ENCODE assay signal across 16 cellular contexts in the genomic region with DNA sequence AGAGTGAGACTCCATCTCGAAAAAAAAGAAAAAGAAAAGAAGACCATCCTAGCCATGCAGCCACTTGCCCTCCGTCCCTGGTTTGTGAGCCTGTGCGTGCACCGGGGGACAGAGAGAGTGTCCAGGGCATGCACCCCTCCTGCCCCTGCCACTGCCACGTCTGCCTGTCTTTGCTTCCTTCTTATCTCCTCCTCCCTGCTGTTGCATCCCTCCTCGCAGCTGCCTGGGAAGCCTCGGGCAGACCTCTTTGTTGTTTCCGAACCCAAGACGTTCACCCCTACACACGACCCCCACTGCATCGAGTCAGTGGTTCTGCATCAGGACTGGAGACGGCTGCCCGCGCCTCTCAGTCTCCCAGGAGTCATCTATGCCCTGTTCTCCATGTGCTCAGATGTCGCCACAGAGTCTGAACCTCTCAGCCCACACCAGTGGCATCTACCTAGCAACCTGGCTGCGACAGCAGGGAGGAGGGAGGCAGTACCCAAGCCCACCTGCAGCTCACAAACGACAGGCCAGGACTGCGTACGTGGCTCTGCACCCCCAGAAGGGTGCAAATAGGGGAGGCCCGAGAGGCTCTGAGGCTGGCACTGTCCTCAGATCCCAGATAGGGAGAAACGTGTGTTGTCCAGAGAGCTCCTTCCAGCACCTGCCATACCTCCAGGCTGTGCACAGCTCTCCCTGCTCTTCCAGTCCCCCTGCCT. TPM values are rescaled to one million over a fixed set of nuclear protein-coding genes. Genes with fewer than 3 reads are reported as not detected.
DNase-seq lines count a peak whose midpoint lies in the region; ATAC-seq and TF ChIP-seq lines count a peak whose summit lies in the region.
"Had no signal": no experiment of that assay in that cellular context is flagged by ENCODE, and none has a peak within 500 bp of the region (broad histone marks: within the 10 kb centered on the region; RNA-seq: fewer than 3 reads in every experiment).

No MANE protein-coding gene starts in this region.

- H3K27me3 ChIP-seq in dorsolateral prefrontal cortex = no peaks in the 10 kb centered on the region
- no peaks in the 10 kb centered on the region for H3K27me3 ChIP-seq in neural cell (ENCODE audit: insufficient read depth, low read depth, low read length)
- no peaks in the 10 kb centered on the region for H3K27me3 ChIP-seq in tibial nerve
- H3K27me3 ChIP-seq in aorta (ENCODE audit: control insufficient read depth in 1 of 2, insufficient read depth in 2 of 2, low read length in 1 of 2) = no peaks in the 10 kb centered on the region
- H3K27me3 ChIP-seq: ascending aorta had no signal

- peaks cover 82% of the 10 kb centered on the region for H3K79me2 ChIP-seq in neural cell (replicated peaks; ENCODE audit: insufficient read depth, low read length)

- no peak for ATAC-seq in activated naive CD8-positive, alpha-beta T cell treated with anti-CD3 and anti-CD28 coated beads, Interleukin-2, amount 50 U/mL, for 24 hours
- ATAC-seq in HG02642 (IDR thresholded peaks at IDR 0.05; ENCODE audit: poor library complexity, unreplicated experiment) (no peak), HG03045 (IDR thresholded peaks at IDR 0.05; ENCODE audit: unreplicated experiment) (no peak), aorta (ENCODE audit: low FRiP score) (no peak)

- H3K4me1 Mint-ChIP-seq in activated naive CD8-positive, alpha-beta T cell (ENCODE audit: low read depth) = peaks cover 24% of the 10 kb centered on the region
- H3K4me1 Mint-ChIP-seq in activated naive CD8-positive, alpha-beta T cell treated with anti-CD3 and anti-CD28 coated beads, Interleukin-2, amount 50 U/mL, for 24 hours = peaks cover 31% of the 10 kb centered on the region

- H3K27ac ChIP-seq in dorsolateral prefrontal cortex (peak overlapping the region in 46 of 59 donors; percentile 2 to 99 (median 85)), neural cell (ENCODE audit: low read length) (no peak overlapping the region), tibial nerve (peak overlapping the region; percentile 43 to 100 (median 90)), aorta (ENCODE audit: low read depth in 1 of 2, low read length in 2 of 2) (no peak overlapping the region)

- TF ChIP-seq CTCF in dorsolateral prefrontal cortex (IDR thresholded peaks at IDR 0.05 in 54 of 56, conservative IDR thresholded peaks at IDR 0.05 in 2 of 56; ENCODE audit: low read depth in 1 of 56, partially characterized antibody in 56 of 56) (no peak), neural cell (IDR thresholded peaks at IDR 0.05; ENCODE audit: poor library complexity, severe bottlenecking) (no peak), tibial nerve (IDR thresholded peaks at IDR 0.05) (no peak)

- H3K9me3 Mint-ChIP-seq in activated naive CD8-positive, alpha-beta T cell (ENCODE audit: low read depth) = no peaks in the 10 kb centered on the region
- no peaks in the 10 kb centered on the region for H3K9me3 Mint-ChIP-seq in activated naive CD8-positive, alpha-beta T cell treated with anti-CD3 and anti-CD28 coated beads, Interleukin-2, amount 50 U/mL, for 24 hours
- H3K9me3 Mint-ChIP-seq: activated CD4-positive, alpha-beta memory T cell treated with anti-CD3 and anti-CD28 coated beads, Interleukin-2, amount 10 ng/mL, durations not matched to agents 7 days and 5 days; immature natural killer cell had no signal

- no peak overlapping the region for H3K4me3 Mint-ChIP-seq in activated naive CD8-positive, alpha-beta T cell
- H3K4me3 Mint-ChIP-seq in activated naive CD8-positive, alpha-beta T cell treated with anti-CD3 and anti-CD28 coated beads, Interleukin-2, amount 50 U/mL, for 24 hours = no peak overlapping the region
- H3K4me3 Mint-ChIP-seq: activated CD4-positive, alpha-beta memory T cell treated with anti-CD3 and anti-CD28 coated beads, Interleukin-2, amount 10 ng/mL, durations not matched to agents 7 days and 5 days; immature natural killer cell had no signal

- peak overlapping the region in 3 of 59 donors; percentile 2 to 36 (median 11) for H3K4me3 ChIP-seq in dorsolateral prefrontal cortex
- H3K4me3 ChIP-seq in neural cell (ENCODE audit: low read length) = peak overlapping the region; percentile 18
- H3K4me3 ChIP-seq in tibial nerve = no peak overlapping the region
- no peak overlapping the region for H3K4me3 ChIP-seq in aorta (ENCODE audit: low read length in 2 of 2)
- H3K4me3 ChIP-seq: ascending aorta had no signal

- H3K4me1 ChIP-seq in tibial nerve = peaks cover 0 to 90% (median 72%) of the 10 kb centered on the region in 4 donors
- peaks cover 2 to 5% of the 10 kb centered on the region in 2 donors for H3K4me1 ChIP-seq in aorta (ENCODE audit: control insufficient read depth in 1 of 2, insufficient read depth in 2 of 2, low read length in 2 of 2)

- H3K9me2 ChIP-seq in neural cell (ENCODE audit: insufficient read depth, low read length) = no peaks in the 10 kb centered on the region

- WGBS in tibial nerve, 2 donors = 52 to 54% methylated on average over 17 to 21 of the region's 21 CpGs
- WGBS in aorta, 2 donors = 73 to 78% methylated on average over 21 of the region's 21 CpGs

- peak overlapping the region; percentile 46 for H3K27ac Mint-ChIP-seq in activated naive CD8-positive, alpha-beta T cell
- no peak overlapping the region for H3K27ac Mint-ChIP-seq in activated naive CD8-positive, alpha-beta T cell treated with anti-CD3 and anti-CD28 coated beads, Interleukin-2, amount 50 U/mL, for 24 hours
- H3K27ac Mint-ChIP-seq: activated CD4-positive, alpha-beta memory T cell treated with anti-CD3 and anti-CD28 coated beads, Interleukin-2, amount 10 ng/mL, durations not matched to agents 7 days and 5 days; immature natural killer cell had no signal

- no peak overlapping the region for H3K4me2 ChIP-seq in neural cell (ENCODE audit: low read length)

- H4K20me1 ChIP-seq in neural cell (ENCODE audit: insufficient read depth) = no peaks in the 10 kb centered on the region

- no peak for TF ChIP-seq RAD21 in neural cell (conservative IDR thresholded peaks at IDR 0.05)

- no peak for TF ChIP-seq POLR2A in tibial nerve (IDR thresholded peaks at IDR 0.05)

- no peak overlapping the region for H2AFZ ChIP-seq in neural cell (ENCODE audit: low read depth, low read length)

- H3F3A ChIP-seq in neural cell (ENCODE audit: insufficient read depth, low read length, poor library complexity, severe bottlenecking) = no peaks in the 10 kb centered on the region

- TF ChIP-seq EP300 in neural cell (conservative IDR thresholded peaks at IDR 0.05; ENCODE audit: poor library complexity, severe bottlenecking) = no peak
- TF ChIP-seq EP300 in tibial nerve (IDR thresholded peaks at IDR 0.05) = no peak

- H3K9ac ChIP-seq in neural cell (ENCODE audit: low read length) = no peak overlapping the region

- H3K36me3 ChIP-seq in neural cell (ENCODE audit: insufficient read depth, low read length) = no peaks in the 10 kb centered on the region
- no peaks in the 10 kb centered on the region for H3K36me3 ChIP-seq in tibial nerve
- H3K36me3 ChIP-seq in aorta (ENCODE audit: control insufficient read depth in 1 of 2, insufficient read depth in 2 of 2, low read length in 1 of 2) = no peaks in the 10 kb centered on the region

- no peaks in the 10 kb centered on the region for H3K36me3 Mint-ChIP-seq in activated naive CD8-positive, alpha-beta T cell
- H3K36me3 Mint-ChIP-seq in activated naive CD8-positive, alpha-beta T cell treated with anti-CD3 and anti-CD28 coated beads, Interleukin-2, amount 50 U/mL, for 24 hours (ENCODE audit: low read depth) = no peaks in the 10 kb centered on the region
- H3K36me3 Mint-ChIP-seq: immature natural killer cell had no signal

- DNase-seq in activated naive CD8-positive, alpha-beta T cell treated with anti-CD3 and anti-CD28 coated beads, Interleukin-2, amount 50 U/mL, for 24 hours = no peak
- no peak for DNase-seq in dorsolateral prefrontal cortex
- DNase-seq in tibial nerve (ENCODE audit: low spot score in 2 of 2) = no peak
- no peak for DNase-seq in aorta
- DNase-seq: activated CD4-positive, alpha-beta memory T cell treated with anti-CD3 and anti-CD28 coated beads, Interleukin-2, amount 10 ng/mL, durations not matched to agents 7 days and 5 days; foreskin melanocyte; HCEC 1CT; immature natural killer cell; NCI-H1105; NCI-H446; posterior cingulate gyrus had no signal

- no peaks in the 10 kb centered on the region for H3K9me3 ChIP-seq in neural cell (ENCODE audit: low read length)
- H3K9me3 ChIP-seq in tibial nerve = no peaks in the 10 kb centered on the region
- no peaks in the 10 kb centered on the region for H3K9me3 ChIP-seq in aorta (ENCODE audit: control insufficient read depth, low read length)
- H3K9me3 ChIP-seq: ascending aorta had no signal

- H3K27me3 Mint-ChIP-seq in activated naive CD8-positive, alpha-beta T cell = no peaks in the 10 kb centered on the region
- peaks cover 5% of the 10 kb centered on the region for H3K27me3 Mint-ChIP-seq in activated naive CD8-positive, alpha-beta T cell treated with anti-CD3 and anti-CD28 coated beads, Interleukin-2, amount 50 U/mL, for 24 hours

- intact Hi-C loops in dorsolateral prefrontal cortex (cut with DNase I) (loop anchor here (2.0 to 10.0 kb wide), 5 partner anchors 21 to 55 kb away; no protein-coding TSS in a partner anchor), aorta (cut with DNase I) (loop anchor here (5.0 kb wide), 3 partner anchors 38 to 53 kb away; no protein-coding TSS in a partner anchor)

TF ChIP-seq in neural cell, 6 proteins besides CTCF, POLR2A, EP300 and RAD21 (continues in another document):
- no peak for TF ChIP-seq SMC3 (conservative IDR thresholded peaks at IDR 0.05; ENCODE audit: poor library complexity)
- no peak for TF ChIP-seq MXI1 (conservative IDR thresholded peaks at IDR 0.05; ENCODE audit: poor library complexity, severe bottlenecking)

RNA-seq across cellular contexts. Expression of a gene that starts 5.2 kb away (rescaled TPM):
- 100 to 1,000 TPM in 119 of 120 experiments, 10 to 100 TPM in 1; 97.8 to 275 (median 166) TPM for total RNA-seq in dorsolateral prefrontal cortex
- 25.6 and 26.7 TPM in 2 replicates for polyA plus RNA-seq in neural cell
- polyA minus RNA-seq in neural cell = 31.7 and 44.1 TPM in 2 replicates
- total RNA-seq in tibial nerve = 100 to 1,000 TPM; 187 to 456 (median 339) TPM
- 100 to 1,000 TPM; 657 to 732 TPM for total RNA-seq in aorta
- 100 to 1,000 TPM; 203 to 497 TPM for polyA plus RNA-seq in aorta

RNA-seq across cellular contexts. Expression of a gene that starts 17.0 kb away (rescaled TPM):
- total RNA-seq in dorsolateral prefrontal cortex = 10 to 100 TPM in 17 of 120 experiments, 1 to 10 TPM in 103; 2.1 to 18.2 (median 6.7) TPM
- polyA plus RNA-seq in neural cell = not detected in 2 replicates
- 0.97 and 2.5 TPM in 2 replicates for polyA minus RNA-seq in neural cell
- 10 to 100 TPM in 2 of 4 donors, 1 to 10 TPM in 2; 6.5 to 35.1 (median 9.9) TPM for total RNA-seq in tibial nerve
- total RNA-seq in aorta = 10 to 100 TPM; 10.1 to 13.9 TPM
- under 1 TPM; 0.25 to 0.82 TPM for polyA plus RNA-seq in aorta
- total RNA-seq: activated CD4-positive, alpha-beta memory T cell treated with anti-CD3 and anti-CD28 coated beads, Interleukin-2, amount 10 ng/mL, durations not matched to agents 7 days and 5 days had no signal
- polyA plus RNA-seq: immature natural killer cell had no signal

RNA-seq across cellular contexts. Expression of a gene that starts 59.8 kb away (rescaled TPM):
- total RNA-seq in dorsolateral prefrontal cortex (100 to 1,000 TPM in 25 of 120 experiments, 10 to 100 TPM in 95; 31.2 to 256 (median 75.8) TPM), tibial nerve (100 to 1,000 TPM; 191 to 392 (median 296) TPM), aorta (100 to 1,000 TPM; 110 to 156 TPM)
- polyA plus RNA-seq in neural cell (5.4 and 14.7 TPM in 2 replicates), aorta (100 to 1,000 TPM in 1 of 2 donors, 10 to 100 TPM in 1; 70.7 to 174 TPM)
- 6.6 and 7.5 TPM in 2 replicates for polyA minus RNA-seq in neural cell

Comparison
In these comparisons a context has a peak if more than half of its experiments do, and no peak if none do; other contexts are left out.
1. H3K27ac ChIP-seq: peak in dorsolateral prefrontal cortex (46 of 59) and tibial nerve (4 of 4); none in neural cell (single experiment) and aorta (0 of 2).